In the genomic region with DNA sequence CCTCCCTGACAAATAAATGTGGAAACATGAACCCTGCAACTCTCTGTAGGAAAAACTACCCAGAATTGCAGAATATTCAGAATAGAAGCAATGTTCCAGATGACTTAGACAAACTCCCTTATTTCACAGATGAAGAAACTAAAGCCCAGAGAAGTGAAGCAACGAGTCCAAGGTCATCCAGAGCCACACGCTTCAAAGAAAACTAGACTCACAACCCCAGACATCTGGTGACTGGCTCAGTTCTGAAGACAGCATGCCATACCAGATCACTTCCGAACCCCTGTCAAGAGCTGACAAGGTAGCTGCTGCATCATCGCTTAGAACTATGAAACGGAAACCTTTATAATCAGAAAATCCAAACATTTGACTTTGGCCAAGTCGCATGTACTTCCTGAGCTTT, we compare ENCODE assay signal across 36 cellular contexts.
DNase-seq lines count a peak whose midpoint lies in the region; ATAC-seq, FAIRE-seq and TF ChIP-seq lines count a peak whose summit lies in the region.
"Had no signal": no experiment of that assay in that cellular context is flagged by ENCODE, and none has a peak within 500 bp of the region (broad histone marks: within the 10 kb centered on the region; RNA-seq: fewer than 3 reads in every experiment).

No MANE protein-coding gene starts in this region.

- H2AFZ ChIP-seq in HepG2 (ENCODE audit: low read length): no peak overlapping the region

- TF ChIP-seq POLR2A in right lobe of liver (IDR thresholded peaks at IDR 0.05): no peak
- no peak for TF ChIP-seq POLR2A in HepG2 (IDR thresholded peaks at IDR 0.05; ENCODE audit: insufficient read depth in 1 of 2, low read depth in 2 of 2, low read length in 2 of 2)
- TF ChIP-seq POLR2A in body of pancreas (IDR thresholded peaks at IDR 0.05): no peak
- no peak for TF ChIP-seq POLR2A in gastroesophageal sphincter (IDR thresholded peaks at IDR 0.05)

- TF ChIP-seq CTCF in right lobe of liver (IDR thresholded peaks at IDR 0.05) (no peak), HepG2 (CRISPR knock-in tag; IDR thresholded peaks at IDR 0.05) (no peak), body of pancreas (IDR thresholded peaks at IDR 0.05) (no peak), gastroesophageal sphincter (IDR thresholded peaks at IDR 0.05) (no peak)

- WGBS in right lobe of liver (ENCODE audit: insufficient coverage, low coverage, low lambda C conversion rate, missing lambda C conversion rate): 7% methylated on average over 4 of the region's 6 CpGs
- 56% methylated on average over 6 of the region's 6 CpGs for WGBS in HepG2 (ENCODE audit: low lambda C conversion rate)
- 37 to 42% methylated on average over 6 of the region's 6 CpGs for WGBS in body of pancreas, 2 donors
- WGBS in gastroesophageal sphincter (ENCODE audit: low coverage in 1 of 2), 2 donors: 44 to 64% methylated on average over 5 to 6 of the region's 6 CpGs

- peaks cover 0 to 42% (median 7%) of the 10 kb centered on the region in 4 donors for H3K4me1 ChIP-seq in right lobe of liver
- peaks cover 2% of the 10 kb centered on the region; the same call in 1 of the 2 replicates for H3K4me1 ChIP-seq in HepG2 (ENCODE audit: insufficient read depth, low read length)
- H3K4me1 ChIP-seq in body of pancreas: peaks cover 10% of the 10 kb centered on the region
- no peaks in the 10 kb centered on the region for H3K4me1 ChIP-seq in gastroesophageal sphincter
- H3K4me1 ChIP-seq: BE2C, esophagus muscularis mucosa, thyroid gland had no signal

- peak overlapping the region in 1 of 3 donors; percentile 26 for H3K27ac ChIP-seq in right lobe of liver
- H3K27ac ChIP-seq in HepG2 (ENCODE audit: extremely low read length, insufficient read depth, low read length): no peak overlapping the region
- H3K27ac ChIP-seq in body of pancreas: no peak overlapping the region
- H3K27ac ChIP-seq in gastroesophageal sphincter: no peak overlapping the region
- H3K27ac ChIP-seq: esophagus muscularis mucosa, HL-60, KMS-11, left ventricle myocardium inferior, thyroid gland had no signal

- no peaks in the 10 kb centered on the region for H3K27me3 Mint-ChIP-seq in activated T-helper 1 cell treated with anti-CD3 and anti-CD28 coated beads, Interleukin-12 subunit alpha, Interleukin-12 subunit beta, Interleukin-2, Interleukin-4 antibody, amounts not matched to agents 30 ng/mL and 10 ng/mL and 1 ng/mL, durations not matched to agents 14 hours and 24 hours and 36 hours (ENCODE audit: insufficient read depth)
- H3K27me3 Mint-ChIP-seq: activated CD8-positive, alpha-beta T cell treated with anti-CD3 and anti-CD28 coated beads for 36 hours; stimulated activated naive CD8-positive, alpha-beta T cell treated with anti-CD3 and anti-CD28 coated beads, Interleukin-15, amount 100 ng/mL, for 72 hours had no signal

- POLR2A ChIA-PET in HepG2 (lab: Yijun Ruan, JAX): no interaction called here

- in situ Hi-C loops in HepG2 (cut with HindIII; ENCODE audit: extremely low pct_ligation_motif_present, low pct_unique_long_range_greater_than_20kb): no loop called here

- no peaks in the 10 kb centered on the region for H3K9me3 Mint-ChIP-seq in activated T-helper 1 cell treated with anti-CD3 and anti-CD28 coated beads, Interleukin-12 subunit alpha, Interleukin-12 subunit beta, Interleukin-2, Interleukin-4 antibody, amounts not matched to agents 30 ng/mL and 10 ng/mL and 1 ng/mL, durations not matched to agents 14 hours and 24 hours and 36 hours
- H3K9me3 Mint-ChIP-seq: activated T-helper 17 cell treated with anti-CD3 and anti-CD28 coated beads, Interleukin-2, amount 50 U/mL, for 72 hours; neural crest cell had no signal

- no TSS peak for BruUV-seq in HepG2 (replicated peaks; lab: Mats Ljungman, UMichigan)

- H3K9me3 ChIP-seq in right lobe of liver: peaks cover 0 to 5% (median 0%) of the 10 kb centered on the region in 4 donors
- peaks cover 77% of the 10 kb centered on the region for H3K9me3 ChIP-seq in HepG2 (ENCODE audit: low read length)
- H3K9me3 ChIP-seq in body of pancreas: peaks cover 0 to 2% (median 0%) of the 10 kb centered on the region in 3 donors
- H3K9me3 ChIP-seq in gastroesophageal sphincter: peaks cover 0 to 12% (median 0%) of the 10 kb centered on the region in 3 donors
- H3K9me3 ChIP-seq: BE2C, thyroid gland had no signal

- H3K27me3 ChIP-seq in right lobe of liver (no peaks in the 10 kb centered on the region), HepG2 (ENCODE audit: control insufficient read depth in 1 of 2, insufficient read depth in 2 of 2, low read length in 2 of 2) (no peaks in the 10 kb centered on the region), body of pancreas (no peaks in the 10 kb centered on the region), gastroesophageal sphincter (no peaks in the 10 kb centered on the region)
- H3K27me3 ChIP-seq: BE2C, esophagus muscularis mucosa, ovary, thyroid gland had no signal

- CTCF ChIA-PET in HepG2 (lab: Yijun Ruan, JAX; ENCODE audit: low intra/inter-chr PET ratio, low total read pairs): no interaction called here

- H3K9ac ChIP-seq in HepG2 (ENCODE audit: insufficient read depth, low read depth, low read length): no peak overlapping the region
- H3K9ac ChIP-seq: KMS-11 had no signal

- TF ChIP-seq EP300 in HepG2 (IDR thresholded peaks at IDR 0.05; ENCODE audit: low read depth in 2 of 2, low read length in 2 of 2) (no peak), HepG2 (CRISPR knock-in tag; IDR thresholded peaks at IDR 0.05; ENCODE audit: borderline replicate concordance) (no peak), gastroesophageal sphincter (IDR thresholded peaks at IDR 0.05) (no peak)

- H3K4me2 ChIP-seq in HepG2 (ENCODE audit: low read depth, low read length): no peak overlapping the region
- H3K4me2 ChIP-seq: KMS-11 had no signal

- FAIRE-seq in HepG2 (lab: Jason Lieb, UNC): no peak
- FAIRE-seq: H1, islet of Langerhans, small intestine had no signal

- intact Hi-C loops in right lobe of liver (cut with DNase I) (no loop called here), HepG2 (cut with micrococcal nuclease; ENCODE audit: unreplicated experiment) (no loop called here), body of pancreas (cut with DNase I) (no loop called here)
- intact Hi-C loops in activated T-helper 1 cell treated with anti-CD3 and anti-CD28 coated beads, Interleukin-12 subunit alpha, Interleukin-12 subunit beta, Interleukin-2, Interleukin-4 antibody, amounts not matched to agents 30 ng/mL and 10 ng/mL and 1 ng/mL, durations not matched to agents 14 hours and 24 hours and 36 hours (cut with micrococcal nuclease): no loop called here

- DNase-seq in right lobe of liver: no peak
- no peak for DNase-seq in HepG2 (ENCODE audit: low spot score)
- peak in 1 of 4 donors; percentile 15 for DNase-seq in body of pancreas
- DNase-seq in NCI-H2107 treated with DMSO at 0.1 percent for 48 hours (lab: John Stamatoyannopoulos, UW; ENCODE audit: unreplicated experiment): no peak
- DNase-seq in amniotic stem cell (lab: John Stamatoyannopoulos, UW): no peak
- no peak for DNase-seq in activated T-cell treated with anti-CD3 and anti-CD28 coated beads, Interleukin-2, amount 50 U/mL, for 1 hour
- no peak for DNase-seq in activated T-helper 1 cell treated with anti-CD3 and anti-CD28 coated beads, Interleukin-12 subunit alpha, Interleukin-12 subunit beta, Interleukin-2, Interleukin-4 antibody, amounts not matched to agents 30 ng/mL and 10 ng/mL and 1 ng/mL, durations not matched to agents 14 hours and 24 hours and 36 hours (ENCODE audit: low spot score)
- DNase-seq: activated CD4-positive, alpha-beta T cell treated with anti-CD3 and anti-CD28 coated beads for 1 hour; activated CD8-positive, alpha-beta memory T cell treated with anti-CD3 and anti-CD28 coated beads, Interleukin-2, amount 50 U/mL, for 48 hours; activated CD8-positive, alpha-beta T cell treated with anti-CD3 and anti-CD28 coated beads for 36 hours; activated naive CD4-positive, alpha-beta T cell treated with anti-CD3 and anti-CD28 coated beads, Interleukin-2, amount 50 U/mL, for 16 hours; anterior cingulate cortex; BE2C; CD8-positive, alpha-beta T cell; dermis blood vessel endothelial cell; left ventricle myocardium inferior; MM.1S; NCI-H1105 treated with DMSO at 0.1 percent for 48 hours; NCI-H2029; NCI-H69; PC-3; SHP77; small intestine; stimulated activated CD8-positive, alpha-beta memory T cell treated with anti-CD3 and anti-CD28 coated beads, Interleukin-4, amount 100 ng/mL, for 48 hours; stimulated activated naive CD8-positive, alpha-beta T cell treated with anti-CD3 and anti-CD28 coated beads, Interleukin-15, amount 100 ng/mL, for 72 hours; T-helper 2 cell; thyroid gland had no signal

- H3K36me3 Mint-ChIP-seq in activated T-helper 1 cell treated with anti-CD3 and anti-CD28 coated beads, Interleukin-12 subunit alpha, Interleukin-12 subunit beta, Interleukin-2, Interleukin-4 antibody, amounts not matched to agents 30 ng/mL and 10 ng/mL and 1 ng/mL, durations not matched to agents 14 hours and 24 hours and 36 hours (ENCODE audit: low read depth): no peaks in the 10 kb centered on the region
- H3K36me3 Mint-ChIP-seq: CD8-positive, alpha-beta T cell had no signal

- no peaks in the 10 kb centered on the region for H3K4me1 Mint-ChIP-seq in activated T-helper 1 cell treated with anti-CD3 and anti-CD28 coated beads, Interleukin-12 subunit alpha, Interleukin-12 subunit beta, Interleukin-2, Interleukin-4 antibody, amounts not matched to agents 30 ng/mL and 10 ng/mL and 1 ng/mL, durations not matched to agents 14 hours and 24 hours and 36 hours (ENCODE audit: low read depth)
- H3K4me1 Mint-ChIP-seq: activated T-helper 17 cell treated with anti-CD3 and anti-CD28 coated beads, Interleukin-2, amount 50 U/mL, for 72 hours; neural crest cell; stimulated activated naive CD8-positive, alpha-beta T cell treated with anti-CD3 and anti-CD28 coated beads, Interleukin-15, amount 100 ng/mL, for 72 hours had no signal

- no peak for TF ChIP-seq RAD21 in HepG2 (CRISPR knock-in tag; IDR thresholded peaks at IDR 0.05)

- H3K27ac Mint-ChIP-seq in activated T-helper 1 cell treated with anti-CD3 and anti-CD28 coated beads, Interleukin-12 subunit alpha, Interleukin-12 subunit beta, Interleukin-2, Interleukin-4 antibody, amounts not matched to agents 30 ng/mL and 10 ng/mL and 1 ng/mL, durations not matched to agents 14 hours and 24 hours and 36 hours: no peak overlapping the region
- H3K27ac Mint-ChIP-seq: activated CD8-positive, alpha-beta T cell treated with anti-CD3 and anti-CD28 coated beads for 36 hours; activated T-helper 17 cell treated with anti-CD3 and anti-CD28 coated beads, Interleukin-2, amount 50 U/mL, for 72 hours; CD8-positive, alpha-beta T cell; stimulated activated naive CD8-positive, alpha-beta T cell treated with anti-CD3 and anti-CD28 coated beads, Interleukin-15, amount 100 ng/mL, for 72 hours had no signal

- H3K79me2 ChIP-seq in HepG2 (ENCODE audit: insufficient read depth, low read length): no peaks in the 10 kb centered on the region

- ATAC-seq in right lobe of liver (peak; percentile 23 to 53 (median 44)), HepG2 (no peak), body of pancreas (peak; percentile 42), gastroesophageal sphincter (peak; percentile 63)
- ATAC-seq: activated CD8-positive, alpha-beta T cell treated with anti-CD3 and anti-CD28 coated beads for 36 hours; activated T-helper 17 cell treated with anti-CD3 and anti-CD28 coated beads, Interleukin-2, amount 50 U/mL, for 72 hours; CD8-positive, alpha-beta T cell; PC-3; stimulated activated naive CD8-positive, alpha-beta T cell treated with anti-CD3 and anti-CD28 coated beads, Interleukin-15, amount 100 ng/mL, for 72 hours had no signal

- H3K4me3 ChIP-seq in right lobe of liver (no peak overlapping the region), HepG2 (replicated peaks in 1 of 3; ENCODE audit: insufficient read depth in 1 of 3, low read depth in 2 of 3, low read length in 3 of 3) (no peak overlapping the region), body of pancreas (no peak overlapping the region), gastroesophageal sphincter (no peak overlapping the region)
- H3K4me3 ChIP-seq: esophagus muscularis mucosa, left ventricle myocardium inferior, ovary, thyroid gland had no signal

- no peaks in the 10 kb centered on the region for H3K36me3 ChIP-seq in right lobe of liver
- H3K36me3 ChIP-seq in HepG2 (replicated peaks in 1 of 2; ENCODE audit: control insufficient read depth in 1 of 2, insufficient read depth in 2 of 2, low read length in 2 of 2): no peaks in the 10 kb centered on the region
- no peaks in the 10 kb centered on the region for H3K36me3 ChIP-seq in body of pancreas (replicated peaks in 1 of 2; ENCODE audit: insufficient read depth in 1 of 2, low read depth in 2 of 2)
- H3K36me3 ChIP-seq in gastroesophageal sphincter: no peaks in the 10 kb centered on the region
- H3K36me3 ChIP-seq: BE2C, esophagus muscularis mucosa, ovary, thyroid gland had no signal

- no peak overlapping the region for H3K4me3 Mint-ChIP-seq in activated T-helper 1 cell treated with anti-CD3 and anti-CD28 coated beads, Interleukin-12 subunit alpha, Interleukin-12 subunit beta, Interleukin-2, Interleukin-4 antibody, amounts not matched to agents 30 ng/mL and 10 ng/mL and 1 ng/mL, durations not matched to agents 14 hours and 24 hours and 36 hours
- H3K4me3 Mint-ChIP-seq: activated CD8-positive, alpha-beta T cell treated with anti-CD3 and anti-CD28 coated beads for 36 hours; activated T-helper 17 cell treated with anti-CD3 and anti-CD28 coated beads, Interleukin-2, amount 50 U/mL, for 72 hours; CD8-positive, alpha-beta T cell; neural crest cell; stimulated activated naive CD8-positive, alpha-beta T cell treated with anti-CD3 and anti-CD28 coated beads, Interleukin-15, amount 100 ng/mL, for 72 hours had no signal

- H4K20me1 ChIP-seq in HepG2 (ENCODE audit: insufficient read depth, low read length): no peaks in the 10 kb centered on the region
